8 cellular contexts compared by ENCODE assay signal in the genomic region with DNA sequence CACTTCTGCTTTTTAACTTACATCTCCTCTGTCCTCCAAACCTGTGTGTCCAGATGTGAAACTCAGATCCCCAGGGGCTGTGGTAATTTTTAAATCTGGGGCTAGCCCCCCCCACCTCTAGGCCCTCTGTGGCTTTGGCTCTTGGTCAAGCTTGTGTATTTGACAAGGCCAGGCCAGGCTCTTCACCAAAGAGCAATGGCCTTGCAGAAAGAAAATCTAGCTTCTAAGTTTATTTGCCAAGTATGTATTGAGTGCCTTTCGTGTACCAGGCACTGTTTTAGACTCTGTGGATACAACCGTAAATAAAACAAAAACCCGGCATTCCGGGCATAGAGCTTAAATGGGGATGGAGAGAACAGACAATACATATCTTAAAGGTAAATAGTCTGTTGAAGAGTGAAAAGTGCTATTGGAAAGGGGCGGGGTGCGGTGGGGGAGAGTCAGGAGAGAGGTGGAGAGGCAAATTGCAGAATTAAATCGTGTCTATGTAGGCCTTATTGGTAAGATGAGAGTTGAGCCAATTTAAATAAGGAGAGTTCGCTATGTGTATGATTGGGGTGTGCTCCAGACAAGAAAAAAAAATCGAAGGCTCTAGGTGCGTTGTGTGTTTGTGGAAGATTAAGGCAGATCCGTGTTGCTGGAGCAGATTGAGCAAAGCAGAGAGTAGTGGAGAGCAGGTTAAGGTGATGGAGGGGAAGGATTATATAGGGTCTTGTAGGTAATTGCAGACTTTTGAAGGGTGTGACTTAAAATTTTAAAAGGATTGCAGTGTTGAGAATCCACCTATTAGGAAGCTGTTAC. TPM values are rescaled to one million over a fixed set of nuclear protein-coding genes. Genes with fewer than 3 reads are reported as not detected.
DNase-seq lines count a peak whose midpoint lies in the region; ATAC-seq and TF ChIP-seq lines count a peak whose summit lies in the region.

No MANE protein-coding gene starts in this region.

- H3K36me3 Mint-ChIP-seq in progenitor cell of endocrine pancreas (ENCODE audit: insufficient read depth): peaks cover 4% of the 10 kb centered on the region

- peak overlapping the region; percentile 91 to 98 (median 95) for H3K9ac ChIP-seq in BLaER1 treated with 17β-estradiol and CSF1 and Interleukin-3, amounts not matched to agents 10 nM and 100 nM

- H3K27ac Mint-ChIP-seq in progenitor cell of endocrine pancreas: peak overlapping the region; percentile 97

- DNase-seq in H7 (no peak), RWPE2 (ENCODE audit: low spot score) (no peak), fibroblast of the aortic adventitia (ENCODE audit: low read depth) (no peak), progenitor cell of endocrine pancreas (ENCODE audit: low spot score, unreplicated experiment) (peak; percentile 12), Ammon's horn (ENCODE audit: low spot score) (no peak), NCI-H1417 treated with DMSO at 0.1 percent for 48 hours (lab: John Stamatoyannopoulos, UW) (no peak)

- peaks cover 25% of the 10 kb centered on the region for H3K4me1 Mint-ChIP-seq in progenitor cell of endocrine pancreas (ENCODE audit: low read depth)

- peaks cover 8% of the 10 kb centered on the region for H3K9me3 Mint-ChIP-seq in progenitor cell of endocrine pancreas (ENCODE audit: low read depth)

- no peak for ATAC-seq in RWPE2 (ENCODE audit: low read depth)
- no peak for ATAC-seq in GM21619 (IDR thresholded peaks at IDR 0.05; ENCODE audit: unreplicated experiment)

- no peaks in the 10 kb centered on the region for H3K36me3 ChIP-seq in BLaER1 treated with 17β-estradiol and CSF1 and Interleukin-3, amounts not matched to agents 10 nM and 100 nM
- no peaks in the 10 kb centered on the region; the same call in 1 of the 2 replicates for H3K36me3 ChIP-seq in H7 (replicated peaks; ENCODE audit: control insufficient read depth, insufficient read depth, low read length)
- no peaks in the 10 kb centered on the region for H3K36me3 ChIP-seq in RWPE2 (ENCODE audit: low read depth)

- no peaks in the 10 kb centered on the region for H3K27me3 ChIP-seq in BLaER1 treated with 17β-estradiol and CSF1 and Interleukin-3, amounts not matched to agents 10 nM and 100 nM
- H3K27me3 ChIP-seq in H7 (ENCODE audit: control insufficient read depth, insufficient read depth, low read length) (no peaks in the 10 kb centered on the region), RWPE2 (ENCODE audit: insufficient read depth, poor library complexity, severe bottlenecking) (no peaks in the 10 kb centered on the region)

- peak overlapping the region; percentile 73 to 93 (median 84) for H3K4me2 ChIP-seq in BLaER1 treated with 17β-estradiol and CSF1 and Interleukin-3, amounts not matched to agents 10 nM and 100 nM

- H3K27me3 Mint-ChIP-seq in progenitor cell of endocrine pancreas: no peaks in the 10 kb centered on the region

- peak overlapping the region; percentile 93 for H3K4me3 Mint-ChIP-seq in progenitor cell of endocrine pancreas (ENCODE audit: low read depth)

- no peak for TF ChIP-seq CTCF in RWPE2 (IDR thresholded peaks at IDR 0.05; ENCODE audit: poor library complexity, severe bottlenecking)
- no peak for TF ChIP-seq CTCF in fibroblast of the aortic adventitia (IDR thresholded peaks at IDR 0.05; ENCODE audit: insufficient read depth, low read length)
- TF ChIP-seq CTCF in progenitor cell of endocrine pancreas (IDR thresholded peaks at IDR 0.05; ENCODE audit: unreplicated experiment): no peak

- H3K9me3 ChIP-seq in BLaER1 treated with 17β-estradiol and CSF1 and Interleukin-3, amounts not matched to agents 10 nM and 100 nM (replicated peaks in 1 of 11): no peaks in the 10 kb centered on the region
- H3K9me3 ChIP-seq in RWPE2 (ENCODE audit: severe bottlenecking): no peaks in the 10 kb centered on the region

- H3K4me3 ChIP-seq in BLaER1 treated with 17β-estradiol and CSF1 and Interleukin-3, amounts not matched to agents 10 nM and 100 nM: peak overlapping the region; percentile 61 to 78 (median 70)
- H3K4me3 ChIP-seq in H7 (ENCODE audit: insufficient read depth, low read depth, low read length): peak overlapping the region; percentile 68
- H3K4me3 ChIP-seq in RWPE2 (ENCODE audit: severe bottlenecking): peak overlapping the region; percentile 85
- H3K4me3 ChIP-seq in fibroblast of the aortic adventitia (ENCODE audit: low read depth, low read length): peak overlapping the region; percentile 85

- H3K4me1 ChIP-seq in BLaER1 treated with 17β-estradiol and CSF1 and Interleukin-3, amounts not matched to agents 10 nM and 100 nM: peaks cover 13 to 17% (median 16%) of the 10 kb centered on the region in 10 experiments
- peaks cover 5% of the 10 kb centered on the region for H3K4me1 ChIP-seq in RWPE2 (ENCODE audit: insufficient read depth, poor library complexity, severe bottlenecking)

- peak overlapping the region; percentile 95 to 99 (median 97) for H3K27ac ChIP-seq in BLaER1 treated with 17β-estradiol and CSF1 and Interleukin-3, amounts not matched to agents 10 nM and 100 nM
- peak overlapping the region; percentile 89 for H3K27ac ChIP-seq in RWPE2 (ENCODE audit: poor library complexity, severe bottlenecking)

- no peaks in the 10 kb centered on the region for H4K20me1 ChIP-seq in BLaER1 treated with 17β-estradiol and CSF1 and Interleukin-3, amounts not matched to agents 10 nM and 100 nM

RNA-seq across cellular contexts. Expression of a gene that starts 0.8 kb away (rescaled TPM):
- total RNA-seq in H7 (2014; rRNA removed; shearing (Covaris generic)): 11.7 and 15.1 TPM in 2 replicates
- total RNA-seq in fibroblast of the aortic adventitia (ENCODE audit: low replicate concordance): 23.3 and 51.3 TPM in 2 replicates
- 11.4 and 23.0 TPM in 2 replicates for total RNA-seq in progenitor cell of endocrine pancreas
